Comparison of ENCODE assay signal across 17 cellular contexts in the genomic region with DNA sequence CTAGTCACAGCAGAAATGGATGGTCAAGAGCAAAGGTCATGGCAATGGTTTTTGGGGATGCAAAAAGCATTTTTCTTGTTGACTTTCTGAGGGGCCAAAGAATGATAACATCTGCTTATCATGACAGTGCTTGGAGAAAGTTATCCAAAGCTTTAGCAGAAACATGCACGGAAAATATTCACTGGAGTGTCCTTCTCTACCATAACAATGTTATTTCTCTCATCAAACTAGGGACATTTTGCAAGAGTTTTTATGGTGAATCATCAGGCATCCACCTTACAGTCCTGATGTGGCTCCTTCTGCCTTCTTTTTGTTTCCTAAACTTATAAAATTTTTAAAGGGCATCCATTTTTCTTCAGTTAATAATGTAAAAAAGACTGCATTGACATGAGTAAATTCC.
"Had no signal": no experiment of that assay in that cellular context is flagged by ENCODE, and none has a peak within 500 bp of the region (broad histone marks: within the 10 kb centered on the region; RNA-seq: fewer than 3 reads in every experiment).

No MANE protein-coding gene starts in this region.

- H3K4me2 ChIP-seq: smooth muscle cell had no signal

- H3K4me1 ChIP-seq: esophagus muscularis mucosa, left ventricle myocardium inferior, lower lobe of right lung, right atrium auricular region had no signal

- H3K27ac ChIP-seq: epithelial cell of prostate, esophagus muscularis mucosa, left ventricle myocardium inferior, lower lobe of right lung, ovary, right atrium auricular region had no signal

- ATAC-seq: left cardiac atrium, lower lobe of right lung, natural killer cell had no signal

- H3K9me3 ChIP-seq: esophagus muscularis mucosa, left ventricle myocardium inferior, lower lobe of right lung, ovary, right atrium auricular region had no signal

- DNase-seq: effector memory CD4-positive, alpha-beta T cell; foreskin fibroblast; immature natural killer cell; kidney; left cardiac atrium; left ventricle myocardium inferior; lower lobe of right lung; natural killer cell; nucleus accumbens; ovary; stimulated activated CD4-positive, alpha-beta T cell treated with anti-CD3 and anti-CD28 coated beads, Interleukin-2, amount 100 ng/mL, for 48 hours; stimulated activated naive CD4-positive, alpha-beta T cell treated with Interleukin-2 at 50 U/mL for 16 hours; trophoblast cell had no signal

- H3K4me3 ChIP-seq: esophagus muscularis mucosa, left ventricle myocardium inferior, lower lobe of right lung, ovary, right atrium auricular region, smooth muscle cell had no signal

- H3K36me3 ChIP-seq: esophagus muscularis mucosa, left ventricle myocardium inferior, lower lobe of right lung, ovary, right atrium auricular region had no signal

- H3K27me3 ChIP-seq: esophagus muscularis mucosa, ovary, right atrium auricular region had no signal
